In the genomic region with DNA sequence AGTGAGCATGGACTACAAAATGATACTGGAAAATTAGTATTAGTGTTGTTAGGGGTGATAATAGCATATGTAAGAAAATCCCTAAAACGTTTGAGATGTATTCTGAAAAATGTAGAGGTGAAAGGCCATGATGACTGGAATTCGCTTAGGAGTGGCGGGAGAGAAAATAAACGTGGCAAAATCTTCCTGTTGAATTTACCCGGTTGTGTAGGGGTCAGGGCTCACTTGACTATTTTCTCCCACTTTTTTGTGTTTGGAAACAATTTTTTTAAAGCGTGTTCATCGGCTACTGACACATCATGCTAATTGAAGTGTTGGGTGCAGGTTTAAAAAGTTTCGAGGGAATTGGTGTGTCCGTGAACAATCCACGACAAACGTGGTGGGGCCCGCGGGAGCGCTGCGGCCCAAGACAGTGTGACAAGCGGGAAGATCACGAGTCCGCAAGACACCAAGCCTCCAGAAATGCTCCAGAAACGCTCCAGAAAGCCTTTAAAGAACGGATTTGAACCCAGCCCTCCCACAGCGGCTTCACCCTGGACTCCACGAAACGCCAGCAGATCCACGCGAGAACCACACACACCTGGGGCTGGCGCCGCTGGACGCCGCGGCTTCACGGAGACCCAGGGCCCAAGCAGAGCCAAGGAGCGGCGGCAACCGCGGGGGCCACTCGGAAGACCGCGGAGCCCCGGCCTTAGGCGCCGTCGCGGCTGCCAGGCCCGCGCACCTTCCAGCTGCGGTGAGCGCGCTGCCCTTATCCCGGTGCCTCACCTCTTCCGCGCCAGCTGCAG, we compare ENCODE assay signal across 8 cellular contexts. TPM values are rescaled to one million over a fixed set of nuclear protein-coding genes. Genes with fewer than 3 reads are reported as not detected.
A peak's percentile ranks its signal among the peaks of the same experiment; 100 is the strongest.
DNase-seq lines count a peak whose midpoint lies in the region; ATAC-seq and TF ChIP-seq lines count a peak whose summit lies in the region.

No MANE protein-coding gene starts in this region.

- H3K27ac Mint-ChIP-seq in CD4-positive, alpha-beta T cell: peak overlapping the region; percentile 91

- H3K36me3 Mint-ChIP-seq in CD4-positive, alpha-beta T cell (ENCODE audit: low read depth): peaks cover 40% of the 10 kb centered on the region

- CTCF ChIA-PET in CD4-positive, alpha-beta T cell (lab: Charles Lee): interaction anchor here (0.8 to 1.3 kb wide), 2 partner anchors 11 to 17 kb away, joined by 3 read pairs; no protein-coding TSS in a partner anchor

- H3K9me3 Mint-ChIP-seq in CD4-positive, alpha-beta T cell: no peaks in the 10 kb centered on the region

- peaks cover 69% of the 10 kb centered on the region for H3K4me1 Mint-ChIP-seq in CD4-positive, alpha-beta T cell (ENCODE audit: low read depth)

- DNase-seq in CD4-positive, alpha-beta T cell: peak in 1 of 10 experiments; percentile 35
- DNase-seq in NT2/D1 (ENCODE audit: low read depth, low spot score): no peak
- DNase-seq in choroid plexus epithelial cell (ENCODE audit: low read depth): peak; percentile 35
- no peak for DNase-seq in lower lobe of right lung
- DNase-seq in tibial artery: peak in 1 of 2 donors; percentile 71

- H3K9ac ChIP-seq in NT2/D1 (ENCODE audit: insufficient read length, low read depth): peak overlapping the region; percentile 96

- peak; percentile 67 for ATAC-seq in CD4-positive, alpha-beta T cell (ENCODE audit: poor library complexity)
- ATAC-seq in GM21528 (IDR thresholded peaks at IDR 0.05; ENCODE audit: low FRiP score, unreplicated experiment) (peak; percentile 37), lower lobe of right lung (peak; percentile 5 to 71), HG03280 (IDR thresholded peaks at IDR 0.05; ENCODE audit: unreplicated experiment) (no peak), HG03439 (IDR thresholded peaks at IDR 0.05; ENCODE audit: unreplicated experiment) (no peak)

- H3K27me3 Mint-ChIP-seq in CD4-positive, alpha-beta T cell: no peaks in the 10 kb centered on the region

- H3K9me3 ChIP-seq in CD4-positive, alpha-beta T cell (ENCODE audit: control insufficient read depth, low read length): no peaks in the 10 kb centered on the region
- no peaks in the 10 kb centered on the region for H3K9me3 ChIP-seq in NT2/D1 (ENCODE audit: insufficient read depth, low read length)
- no peaks in the 10 kb centered on the region for H3K9me3 ChIP-seq in lower lobe of right lung
- H3K9me3 ChIP-seq in tibial artery: no peaks in the 10 kb centered on the region

- TF ChIP-seq CTCF in CD4-positive, alpha-beta T cell (IDR thresholded peaks at IDR 0.05): no peak
- TF ChIP-seq CTCF in choroid plexus epithelial cell (conservative IDR thresholded peaks at IDR 0.05; ENCODE audit: low read depth, low read length) (no peak), lower lobe of right lung (IDR thresholded peaks at IDR 0.05) (no peak), tibial artery (IDR thresholded peaks at IDR 0.05) (no peak)

- H3K27ac ChIP-seq in CD4-positive, alpha-beta T cell (ENCODE audit: low read depth, low read length): peak overlapping the region; percentile 81
- H3K27ac ChIP-seq in lower lobe of right lung (peak overlapping the region; percentile 89), tibial artery (peak overlapping the region; percentile 88 to 90)

- peaks cover 39% of the 10 kb centered on the region for H3K36me3 ChIP-seq in NT2/D1 (ENCODE audit: insufficient read depth, insufficient read length, low read length)
- H3K36me3 ChIP-seq in lower lobe of right lung: peaks cover 4% of the 10 kb centered on the region
- H3K36me3 ChIP-seq in tibial artery: peaks cover 0 to 16% (median 7%) of the 10 kb centered on the region in 3 donors

- H3K4me3 ChIP-seq in NT2/D1 (ENCODE audit: insufficient read length, low read depth) (peak overlapping the region; percentile 96), choroid plexus epithelial cell (ENCODE audit: low read depth, low read length) (peak overlapping the region; percentile 93), lower lobe of right lung (peak overlapping the region; percentile 85), tibial artery (peak overlapping the region; percentile 73 to 90)

- H3K27me3 ChIP-seq in CD4-positive, alpha-beta T cell (ENCODE audit: control insufficient read depth, insufficient read depth, low read length): no peaks in the 10 kb centered on the region
- H3K27me3 ChIP-seq in NT2/D1 (ENCODE audit: insufficient read depth, insufficient read length): no peaks in the 10 kb centered on the region
- H3K27me3 ChIP-seq in lower lobe of right lung (ENCODE audit: low read depth): no peaks in the 10 kb centered on the region
- no peaks in the 10 kb centered on the region for H3K27me3 ChIP-seq in tibial artery

- POLR2A ChIA-PET in CD4-positive, alpha-beta T cell (lab: Charles Lee): interaction anchor here (0.6 to 2.5 kb wide), 18 partner anchors 11 to 1915 kb away, joined by 3 to 35 read pairs (median 4); partner anchors contain the start of genes BRWD1, HMGN1 and VPS26C

- intact Hi-C loops in CD4-positive, alpha-beta T cell (cut with DNase I, micrococcal nuclease): loop anchor here (2.0 to 5.0 kb wide), 6 partner anchors 130 to 375 kb away; partner anchors contain the start of genes BRWD1 (in 2 of the 2), ETS2 (in 1 of the 2), HMGN1 (in 1 of the 2) and LCA5L (in 1 of the 2)
- intact Hi-C loops in lower lobe of right lung (cut with DNase I) (no loop called here), tibial artery (cut with DNase I; ENCODE audit: low total_unique reads) (loop anchor here (10.0 kb wide), 1 partner anchor 202 kb away; a partner anchor contains a TSS)

- peak overlapping the region; percentile 91 for H3K4me3 Mint-ChIP-seq in CD4-positive, alpha-beta T cell

- H3K4me1 ChIP-seq in NT2/D1 (ENCODE audit: insufficient read depth, insufficient read length): no peaks in the 10 kb centered on the region
- H3K4me1 ChIP-seq in lower lobe of right lung: peaks cover 25% of the 10 kb centered on the region
- peaks cover 0 to 24% (median 8%) of the 10 kb centered on the region in 4 donors for H3K4me1 ChIP-seq in tibial artery

RNA-seq across cellular contexts. Expression of gene PSMG1, which starts 0.6 kb away (rescaled TPM):
- total RNA-seq in CD4-positive, alpha-beta T cell: 1 to 10 TPM; 7.8 to 7.9 TPM
- 19.1 TPM for total RNA-seq in lower lobe of right lung

Comparison
In these comparisons a context has a peak if more than half of its experiments do, and no peak if none do; other contexts are left out.
1. ATAC-seq: peak in CD4-positive, alpha-beta T cell (single experiment), GM21528 (single experiment) and lower lobe of right lung (2 of 2); none in HG03280 (single experiment) and HG03439 (single experiment).
2. Peak in every context shown above with its lines, with median percentiles within 50 percentile points of each other: H3K27ac ChIP-seq and H3K4me3 ChIP-seq.